ENCODE assay signal across 14 cellular contexts in genomic region chr6:34031567-34032383, GRCh38.
A peak's percentile ranks its signal among the peaks of the same experiment; 100 is the strongest.
DNase-seq lines count a peak whose midpoint lies in the region; ATAC-seq, FAIRE-seq and TF ChIP-seq lines count a peak whose summit lies in the region.
"Had no signal": no experiment of that assay in that cellular context is flagged by ENCODE, and none has a peak within 500 bp of the region (broad histone marks: within the 10 kb centered on the region; RNA-seq: fewer than 3 reads in every experiment).

No MANE protein-coding gene starts in this region.

- H3K4me2 ChIP-seq in H1 (ENCODE audit: insufficient read depth in 1 of 2, low read depth in 2 of 2, low read length in 2 of 2): no peak overlapping the region
- no peak overlapping the region for H3K4me2 ChIP-seq in neural progenitor cell
- H3K4me2 ChIP-seq: GM23338 had no signal

- peak overlapping the region; percentile 70 for H4K91ac ChIP-seq in H1 (replicated peaks; ENCODE audit: insufficient read length, low read length)

- TF ChIP-seq RAD21 in H1 (IDR thresholded peaks at IDR 0.05 in 1 of 2, conservative IDR thresholded peaks at IDR 0.05 in 1 of 2; ENCODE audit: low read depth in 2 of 2, low read length in 2 of 2): no peak

- H4K20me1 ChIP-seq in H1 (replicated peaks in 1 of 2; ENCODE audit: control insufficient read depth in 1 of 2, insufficient read depth in 2 of 2, low read length in 2 of 2): peaks cover 2 to 6% of the 10 kb centered on the region in 2 experiments
- no peaks in the 10 kb centered on the region for H4K20me1 ChIP-seq in neural progenitor cell (ENCODE audit: low read depth)

- no peaks in the 10 kb centered on the region for H3K9me3 ChIP-seq in KOPT-K1 (ENCODE audit: insufficient read depth, low read length, poor library complexity, severe bottlenecking)
- no peaks in the 10 kb centered on the region for H3K9me3 ChIP-seq in H1 (ENCODE audit: insufficient read depth in 2 of 2, low read depth in 1 of 2, low read length in 1 of 2)
- H3K9me3 ChIP-seq in neural progenitor cell (ENCODE audit: low read depth): no peaks in the 10 kb centered on the region

- TF ChIP-seq EP300 in H1 (IDR thresholded peaks at IDR 0.05; ENCODE audit: borderline replicate concordance in 1 of 2, low read depth in 2 of 2, low read length in 2 of 2): no peak

- H3K4me1 ChIP-seq in H1 (replicated peaks in 1 of 4; ENCODE audit: control insufficient read depth in 3 of 4, insufficient read depth in 4 of 4, low read length in 3 of 4) (peaks cover 0 to 6% (median 0%) of the 10 kb centered on the region in 4 experiments; a peak in 1 of 7 replicates), neural progenitor cell (peaks cover 6% of the 10 kb centered on the region)

- no peaks in the 10 kb centered on the region for H3K23me2 ChIP-seq in H1 (ENCODE audit: low read depth, low read length)

- peaks cover 10% of the 10 kb centered on the region for H3K27me3 Mint-ChIP-seq in neural progenitor cell (ENCODE audit: insufficient read depth, low read depth)

- TF ChIP-seq POLR2A in H1 (IDR thresholded peaks at IDR 0.05; ENCODE audit: control extremely low read depth in 1 of 2, low read depth in 2 of 2, low read length in 2 of 2): no peak

- peak overlapping the region; percentile 52 for H2BK5ac ChIP-seq in H1 (ENCODE audit: low read depth, low read length)

- TF ChIP-seq CTCF in D721Med (IDR thresholded peaks at IDR 0.05; ENCODE audit: insufficient read depth, missing control alignments) (no peak), H1 (IDR thresholded peaks at IDR 0.05; ENCODE audit: control extremely low read depth in 1 of 3, insufficient read depth in 1 of 3, low read depth in 1 of 3, low read length in 3 of 3) (no peak), neural progenitor cell (IDR thresholded peaks at IDR 0.05) (no peak)

- peaks cover 9% of the 10 kb centered on the region for H3K4me1 Mint-ChIP-seq in neural progenitor cell

- 86% methylated on average over 12 of the region's 12 CpGs; no CpG with 5 or more reads in 1 of the 2 experiments for WGBS in H1 (ENCODE audit: extremely low coverage in 1 of 2, insufficient coverage in 1 of 2, insufficient read length in 1 of 2, insufficient replicate concordance in 2 of 2, low coverage in 1 of 2, low lambda C conversion rate in 2 of 2, missing lambda C conversion rate in 1 of 2), 2 experiments

- POLR2A ChIA-PET in H1 (lab: Charles Lee; ENCODE audit: partially characterized antibody): interaction anchor here (0.6 kb wide), 1 partner anchor 449 kb away, joined by 3 read pairs; no protein-coding TSS in a partner anchor

- H4K5ac ChIP-seq in H1 (ENCODE audit: insufficient read length, low read depth, low read length): no peak overlapping the region

- H3K27me3 ChIP-seq in H1 (replicated peaks in 1 of 4; ENCODE audit: control insufficient read depth in 3 of 4, extremely low read depth in 1 of 4, insufficient read depth in 3 of 4, low read length in 3 of 4) (no peaks in the 10 kb centered on the region), neural progenitor cell (no peaks in the 10 kb centered on the region)

- H3K36me3 Mint-ChIP-seq in neural progenitor cell: no peaks in the 10 kb centered on the region
- H3K36me3 Mint-ChIP-seq: T-cell had no signal

- peak overlapping the region; percentile 81 for H3K4ac ChIP-seq in H1 (replicated peaks; ENCODE audit: insufficient read length, low read depth, low read length)

- H3K27ac Mint-ChIP-seq in neural progenitor cell: peak overlapping the region; percentile 7
- H3K27ac Mint-ChIP-seq: GM23338, T-cell had no signal

- H3F3A ChIP-seq in neural progenitor cell (ENCODE audit: low read depth): no peaks in the 10 kb centered on the region

- no peak overlapping the region for H3K14ac ChIP-seq in H1 (ENCODE audit: insufficient read length)

- peak overlapping the region; percentile 21; the same call in 1 of the 2 replicates for H2BK12ac ChIP-seq in H1 (ENCODE audit: low read depth, low read length)

- peak overlapping the region; percentile 67; the same call in 1 of the 2 replicates for H2BK15ac ChIP-seq in H1 (ENCODE audit: low read length)

- H3K23ac ChIP-seq in H1 (ENCODE audit: insufficient read length): peak overlapping the region; percentile 5

- H3K27ac ChIP-seq in KOPT-K1 (ENCODE audit: low read depth, low read length, poor library complexity, severe bottlenecking) (peak overlapping the region; percentile 38), H1 (ENCODE audit: low read depth, low read length) (no peak overlapping the region), neural progenitor cell (no peak overlapping the region)
- H3K27ac ChIP-seq: HL-60, SK-N-MC had no signal

- no peak overlapping the region for H2BK20ac ChIP-seq in H1 (ENCODE audit: low read length)

- CTCF ChIA-PET in H1 (lab: Charles Lee; ENCODE audit: partially characterized antibody): interaction anchor here (0.7 to 2.1 kb wide), 15 partner anchors 9 to 289 kb away, joined by 3 to 7 read pairs (median 4); no protein-coding TSS in a partner anchor

- FAIRE-seq in D721Med (lab: Jason Lieb, UNC) (no peak), H1 (lab: Jason Lieb, UNC) (no peak)

- no peaks in the 10 kb centered on the region for H3K36me3 ChIP-seq in KOPT-K1 (ENCODE audit: insufficient read depth, low read length)
- no peaks in the 10 kb centered on the region; a peak in 1 of 8 replicates for H3K36me3 ChIP-seq in H1 (ENCODE audit: control insufficient read depth in 2 of 4, insufficient read depth in 4 of 4, low read length in 3 of 4)
- H3K36me3 ChIP-seq in neural progenitor cell: no peaks in the 10 kb centered on the region

- no peak overlapping the region for H2AK5ac ChIP-seq in H1 (ENCODE audit: low read depth, low read length)

- H2AFZ ChIP-seq in H1 (ENCODE audit: low read length): no peak overlapping the region
- H2AFZ ChIP-seq in neural progenitor cell (replicated peaks): no peak overlapping the region
- H2AFZ ChIP-seq: GM23338 had no signal

- H3K4me3 ChIP-seq in H1 (ENCODE audit: extremely low read depth in 1 of 4, insufficient read depth in 2 of 4, low read depth in 3 of 4, low read length in 4 of 4): no peak overlapping the region
- H3K4me3 ChIP-seq in neural progenitor cell: no peak overlapping the region
- H3K4me3 ChIP-seq: GM23338, SK-N-MC had no signal

- DNase-seq in D721Med (ENCODE audit: insufficient read length, low spot score) (peak; percentile 89), H1 (ENCODE audit: low read depth in 1 of 2, low spot score in 2 of 2) (no peak), neural progenitor cell (ENCODE audit: low spot score) (no peak), NCI-H226 (no peak)
- DNase-seq in activated CD4-positive, alpha-beta T cell treated with anti-CD3 and anti-CD28 coated beads for 4 hours: no peak
- DNase-seq: KG1, NCI-H2029 treated with DMSO at 0.1 percent for 48 hours, NCI-H524 treated with DMSO at 0.1 percent for 48 hours, T-cell had no signal

- no peak overlapping the region for H3K4me3 Mint-ChIP-seq in neural progenitor cell
- H3K4me3 Mint-ChIP-seq: GM23338, T-cell had no signal

- ATAC-seq in HG02763 (IDR thresholded peaks at IDR 0.05; ENCODE audit: unreplicated experiment): no peak
- ATAC-seq: GM23338, T-cell had no signal

- no peak overlapping the region for H2BK120ac ChIP-seq in H1 (replicated peaks; ENCODE audit: low read depth, low read length)

- no peaks in the 10 kb centered on the region; a peak in 1 of 4 replicates for H3K79me2 ChIP-seq in H1 (ENCODE audit: control insufficient read depth in 1 of 2, insufficient read depth in 2 of 2, low read length in 2 of 2)
- no peaks in the 10 kb centered on the region for H3K79me2 ChIP-seq in neural progenitor cell (ENCODE audit: low read depth)

- H3K79me1 ChIP-seq in H1 (ENCODE audit: low read depth, low read length): peaks cover 5% of the 10 kb centered on the region

- H3K9ac ChIP-seq in H1 (replicated peaks in 1 of 4; ENCODE audit: extremely low read depth in 1 of 4, low read depth in 3 of 4, low read length in 3 of 4) (no peak overlapping the region), neural progenitor cell (no peak overlapping the region)

- H3K18ac ChIP-seq in H1 (ENCODE audit: extremely low read depth, low read length): no peak overlapping the region; the same call in 1 of the 2 replicates

- H4K8ac ChIP-seq in H1 (ENCODE audit: extremely low read depth, insufficient read depth, low read length): no peak overlapping the region

- no peaks in the 10 kb centered on the region for H3K9me3 Mint-ChIP-seq in neural progenitor cell
- H3K9me3 Mint-ChIP-seq: GM23338, T-cell had no signal

- H3K56ac ChIP-seq in H1 (replicated peaks; ENCODE audit: insufficient read length, low read depth, low read length): no peak overlapping the region

TF ChIP-seq in H1, 55 proteins besides CTCF, POLR2A, EP300 and RAD21:
- TF ChIP-seq, protein P1, sequence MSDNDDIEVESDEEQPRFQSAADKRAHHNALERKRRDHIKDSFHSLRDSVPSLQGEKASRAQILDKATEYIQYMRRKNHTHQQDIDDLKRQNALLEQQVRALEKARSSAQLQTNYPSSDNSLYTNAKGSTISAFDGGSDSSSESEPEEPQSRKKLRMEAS (IDR thresholded peaks at IDR 0.05): no peak
- no peak for TF ChIP-seq SP4 (IDR thresholded peaks at IDR 0.05; ENCODE audit: low read length)
- no peak for TF ChIP-seq YY1 (IDR thresholded peaks at IDR 0.05; ENCODE audit: low read depth, low read length)
- no peak for TF ChIP-seq NRF1 (IDR thresholded peaks at IDR 0.05; ENCODE audit: low read depth, low read length)
- TF ChIP-seq BACH1 (IDR thresholded peaks at IDR 0.05; ENCODE audit: low read length): no peak
- TF ChIP-seq CEBPB (IDR thresholded peaks at IDR 0.05; ENCODE audit: low read depth, low read length): no peak
- TF ChIP-seq GTF2F1 (IDR thresholded peaks at IDR 0.05; ENCODE audit: borderline replicate concordance, low read depth, low read length): no peak
- no peak for TF ChIP-seq ASH2L (IDR thresholded peaks at IDR 0.05; ENCODE audit: low read length)
- TF ChIP-seq CBX5 (IDR thresholded peaks at IDR 0.05; ENCODE audit: low read depth, low read length): no peak
- TF ChIP-seq SIRT6 (IDR thresholded peaks at IDR 0.05; ENCODE audit: low read length): no peak
- TF ChIP-seq TAF7 (optimal IDR thresholded peaks at IDR 0.05; ENCODE audit: borderline replicate concordance, low read depth, low read length): no peak
- TF ChIP-seq NANOG (IDR thresholded peaks at IDR 0.05; ENCODE audit: insufficient read depth, low read depth, low read length, poor library complexity, severe bottlenecking): no peak
- TF ChIP-seq TEAD4 (IDR thresholded peaks at IDR 0.05; ENCODE audit: low read depth, low read length): no peak
- TF ChIP-seq, protein P2, sequence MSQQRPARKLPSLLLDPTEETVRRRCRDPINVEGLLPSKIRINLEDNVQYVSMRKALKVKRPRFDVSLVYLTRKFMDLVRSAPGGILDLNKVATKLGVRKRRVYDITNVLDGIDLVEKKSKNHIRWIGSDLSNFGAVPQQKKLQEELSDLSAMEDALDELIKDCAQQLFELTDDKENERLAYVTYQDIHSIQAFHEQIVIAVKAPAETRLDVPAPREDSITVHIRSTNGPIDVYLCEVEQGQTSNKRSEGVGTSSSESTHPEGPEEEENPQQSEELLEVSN (IDR thresholded peaks at IDR 0.05): no peak
- no peak for TF ChIP-seq CBX8 (IDR thresholded peaks at IDR 0.05; ENCODE audit: borderline replicate concordance, low read depth, low read length)
- no peak for TF ChIP-seq CHD2 (IDR thresholded peaks at IDR 0.05; ENCODE audit: low read length)
